In genomic region chr17:42980766-42981397, GRCh38 we compare ENCODE assay signal across 8 cellular contexts. TPM values are rescaled to one million over a fixed set of nuclear protein-coding genes. Genes with fewer than 3 reads are reported as not detected.
A peak's percentile ranks its signal among the peaks of the same experiment; 100 is the strongest.
DNase-seq lines count a peak whose midpoint lies in the region; ATAC-seq and TF ChIP-seq lines count a peak whose summit lies in the region.

No MANE protein-coding gene starts in this region.

- WGBS in lung, 2 donors: 1% methylated on average over 50 to 67 of the region's 67 CpGs

- DNase-seq in DMS 273 (lab: John Stamatoyannopoulos, UW; ENCODE audit: unreplicated experiment) (peak; percentile 77), DMS 273 treated with DMSO at 0.1 percent for 48 hours (lab: John Stamatoyannopoulos, UW) (no peak), NCI-H510A (lab: John Stamatoyannopoulos, UW) (peak; percentile 39), dedifferentiated amniotic fluid mesenchymal stem cell (ENCODE audit: extremely low spot score) (peak; percentile 55), lung (ENCODE audit: low spot score) (peak; percentile 48)
- peak; percentile 37 to 58 for DNase-seq in activated CD4-positive, alpha-beta T cell treated with anti-CD3 and anti-CD28 coated beads, Interleukin-2, amount 50 U/mL, for 24 hours (ENCODE audit: low read depth in 1 of 2, low spot score in 1 of 2)
- DNase-seq in stimulated activated CD8-positive, alpha-beta memory T cell treated with anti-CD3 and anti-CD28 coated beads, Interleukin-15, amount 100 ng/mL, for 4 hours (ENCODE audit: low read depth in 2 of 2): peak; percentile 23 to 44

- peak; percentile 38 for ATAC-seq in HG02981 (IDR thresholded peaks at IDR 0.05; ENCODE audit: unreplicated experiment)
- peak; percentile 77 for ATAC-seq in lung (ENCODE audit: insufficient read depth, low FRiP score)

- peaks cover 2 to 15% of the 10 kb centered on the region in 2 donors for H3K4me1 ChIP-seq in lung (ENCODE audit: control insufficient read depth in 2 of 2, insufficient read depth in 2 of 2, low read length in 2 of 2)

- peak overlapping the region; percentile 96 for H3K4me3 ChIP-seq in lung

- no peaks in the 10 kb centered on the region for H3K9me3 ChIP-seq in lung (ENCODE audit: control insufficient read depth in 2 of 2, insufficient read depth in 1 of 2, low read length in 1 of 2)

- H3K27ac ChIP-seq in lung (ENCODE audit: low read depth in 1 of 2, low read length in 1 of 2): peak overlapping the region; percentile 90 to 91

- no peak for TF ChIP-seq CTCF in lung (IDR thresholded peaks at IDR 0.05; ENCODE audit: control extremely low read depth, extremely low read depth)

- peaks cover 0 to 7% of the 10 kb centered on the region in 2 donors for H3K36me3 ChIP-seq in lung (ENCODE audit: control insufficient read depth in 2 of 2, insufficient read depth in 2 of 2, low read length in 2 of 2)

- no peaks in the 10 kb centered on the region for H3K27me3 ChIP-seq in lung (ENCODE audit: control insufficient read depth, insufficient read depth)

RNA-seq across cellular contexts. Expression of gene RUNDC1, which starts 0.5 kb away (rescaled TPM):
- 10 to 100 TPM; 12.7 to 16.7 TPM for total RNA-seq in lung
- 1 to 10 TPM; 8.1 to 8.7 TPM for polyA plus RNA-seq in lung

RNA-seq across cellular contexts. Expression of gene PTGES3L, which starts 1.0 kb away (rescaled TPM):
- 1 to 10 TPM; 1.1 to 1.8 TPM for total RNA-seq in lung
- under 1 TPM; 0.43 to 0.69 TPM for polyA plus RNA-seq in lung

RNA-seq across cellular contexts. Expression of gene AARSD1, which starts 16.6 kb away (rescaled TPM):
- 10 to 100 TPM; 27.6 to 39.8 TPM for total RNA-seq in lung
- 10 to 100 TPM; 34.4 to 57.0 TPM for polyA plus RNA-seq in lung

RNA-seq across cellular contexts. Expression of gene RPL27, which starts 17.3 kb away (rescaled TPM):
- total RNA-seq in lung: 100 to 1,000 TPM; 665 to 826 TPM
- 1,000 to 10,000 TPM; 2,343 to 3,245 TPM for polyA plus RNA-seq in lung

RNA-seq across cellular contexts. Expression of gene IFI35, which starts 25.7 kb away (rescaled TPM):
- total RNA-seq in lung: 10 to 100 TPM; 18.8 to 40.6 TPM
- polyA plus RNA-seq in lung: 10 to 100 TPM; 36.7 to 60.3 TPM
